ENCODE assay signal across 8 cellular contexts in genomic region chr17:47733047-47733413, GRCh38. TPM values are rescaled to one million over a fixed set of nuclear protein-coding genes. Genes with fewer than 3 reads are reported as not detected.
DNase-seq lines count a peak whose midpoint lies in the region; ATAC-seq and TF ChIP-seq lines count a peak whose summit lies in the region.

TBX21 (plus strand) TSS chr17:47733236; CDS start chr17:47733455, 219 bp downstream.

- peak within 1 kb of the TSS; percentile 37 for H2AFZ ChIP-seq in Loucy (ENCODE audit: low read length)

- H3K4me1 ChIP-seq in DOHH2 (ENCODE audit: control insufficient read depth, low read length) (peaks cover 9% of the 10 kb centered on the region; the same call in 1 of the 2 replicates), Loucy (ENCODE audit: insufficient read depth, low read length, poor library complexity, severe bottlenecking) (peaks cover 15% of the 10 kb centered on the region)

- peak within 1 kb of the TSS; percentile 100 for H3K4me3 Mint-ChIP-seq in activated naive CD8-positive, alpha-beta T cell treated with anti-CD3 and anti-CD28 coated beads for 36 hours

- H3K9me3 Mint-ChIP-seq in activated naive CD8-positive, alpha-beta T cell treated with anti-CD3 and anti-CD28 coated beads for 36 hours = no peaks in the 10 kb centered on the region

- peaks cover 36% of the 10 kb centered on the region for H3K36me3 Mint-ChIP-seq in activated naive CD8-positive, alpha-beta T cell treated with anti-CD3 and anti-CD28 coated beads for 36 hours

- peak; percentile 49 for ATAC-seq in GM21619 (IDR thresholded peaks at IDR 0.05; ENCODE audit: unreplicated experiment)

- DNase-seq in T follicular helper cell (ENCODE audit: low read depth) = peak; percentile 82
- DNase-seq in activated naive CD8-positive, alpha-beta T cell treated with anti-CD3 and anti-CD28 coated beads for 36 hours = peak; percentile 94
- peak; percentile 84 for DNase-seq in iPS-NIHi11 (ENCODE audit: low spot score)
- peak; percentile 90 to 94 for DNase-seq in stimulated activated CD4-positive, alpha-beta T cell treated with anti-CD3 and anti-CD28 coated beads, Interleukin-2, amount 100 ng/mL, for 24 hours
- no peak for DNase-seq in NCI-H774 (lab: John Stamatoyannopoulos, UW)

- H3K27ac Mint-ChIP-seq in activated naive CD8-positive, alpha-beta T cell treated with anti-CD3 and anti-CD28 coated beads for 36 hours = peak within 1 kb of the TSS; percentile 97

- H3K27me3 ChIP-seq in DOHH2 (ENCODE audit: control insufficient read depth, low read length) (peaks cover 40% of the 10 kb centered on the region), Loucy (ENCODE audit: insufficient read depth, low read length, poor library complexity, severe bottlenecking) (no peaks in the 10 kb centered on the region)

- peaks cover 65% of the 10 kb centered on the region for H3K4me1 Mint-ChIP-seq in activated naive CD8-positive, alpha-beta T cell treated with anti-CD3 and anti-CD28 coated beads for 36 hours

- peak; percentile 39 for TF ChIP-seq CTCF in DOHH2 (IDR thresholded peaks at IDR 0.05; ENCODE audit: low read depth, low read length, poor library complexity, severe bottlenecking)
- peak; percentile 45 for TF ChIP-seq CTCF in Loucy (conservative IDR thresholded peaks at IDR 0.05; ENCODE audit: low read length)

- H3K9me3 ChIP-seq in DOHH2 (ENCODE audit: control insufficient read depth, insufficient read depth, low read length) = no peaks in the 10 kb centered on the region
- no peaks in the 10 kb centered on the region for H3K9me3 ChIP-seq in Loucy (ENCODE audit: insufficient read depth, low read depth, low read length)

- H3K36me3 ChIP-seq in DOHH2 (ENCODE audit: control insufficient read depth, low read length) (no peaks in the 10 kb centered on the region), Loucy (ENCODE audit: insufficient read depth, low read length) (no peaks in the 10 kb centered on the region)

- H3K79me2 ChIP-seq in DOHH2 (ENCODE audit: control insufficient read depth, low read length) (no peaks in the 10 kb centered on the region), Loucy (ENCODE audit: insufficient read depth, low read length) (no peaks in the 10 kb centered on the region)

- H3K9ac ChIP-seq in Loucy (ENCODE audit: low read depth, low read length, poor library complexity, severe bottlenecking) = no peak within 1 kb of the TSS

- no peaks in the 10 kb centered on the region for H3K9me2 ChIP-seq in DOHH2 (replicated peaks; ENCODE audit: control insufficient read depth, low read length)
- H3K9me2 ChIP-seq in Loucy (replicated peaks; ENCODE audit: low read depth, low read length) = no peaks in the 10 kb centered on the region

- peak within 1 kb of the TSS; percentile 59 for H3K4me2 ChIP-seq in DOHH2 (ENCODE audit: low read length)
- H3K4me2 ChIP-seq in Loucy (ENCODE audit: low read depth, low read length, poor library complexity, severe bottlenecking) = peak within 1 kb of the TSS; percentile 47

- H4K20me1 ChIP-seq in DOHH2 (ENCODE audit: control insufficient read depth, insufficient read depth, low read depth, low read length) = no peaks in the 10 kb centered on the region
- H4K20me1 ChIP-seq in Loucy (ENCODE audit: insufficient read depth, low read length, poor library complexity, severe bottlenecking) = no peaks in the 10 kb centered on the region

- H3F3A ChIP-seq in DOHH2 (ENCODE audit: control insufficient read depth, insufficient read depth) = no peaks in the 10 kb centered on the region
- H3F3A ChIP-seq in Loucy (ENCODE audit: low read depth) = no peaks in the 10 kb centered on the region

- H3K4me3 ChIP-seq in DOHH2 (ENCODE audit: low read length) (peak within 1 kb of the TSS; percentile 43), Loucy (ENCODE audit: low read length, poor library complexity, severe bottlenecking) (peak within 1 kb of the TSS; percentile 37)

- no peaks in the 10 kb centered on the region for H3K27me3 Mint-ChIP-seq in activated naive CD8-positive, alpha-beta T cell treated with anti-CD3 and anti-CD28 coated beads for 36 hours

- H3K27ac ChIP-seq in DOHH2 (ENCODE audit: low read depth, low read length) = no peak within 1 kb of the TSS

RNA-seq across cellular contexts. Expression of gene TBX21, which starts in this region (rescaled TPM):
- total RNA-seq in activated naive CD8-positive, alpha-beta T cell treated with anti-CD3 and anti-CD28 coated beads for 36 hours = 10 to 100 TPM; 61.7 to 61.9 TPM
